ENCODE assay signal across 8 cellular contexts in the genomic region with DNA sequence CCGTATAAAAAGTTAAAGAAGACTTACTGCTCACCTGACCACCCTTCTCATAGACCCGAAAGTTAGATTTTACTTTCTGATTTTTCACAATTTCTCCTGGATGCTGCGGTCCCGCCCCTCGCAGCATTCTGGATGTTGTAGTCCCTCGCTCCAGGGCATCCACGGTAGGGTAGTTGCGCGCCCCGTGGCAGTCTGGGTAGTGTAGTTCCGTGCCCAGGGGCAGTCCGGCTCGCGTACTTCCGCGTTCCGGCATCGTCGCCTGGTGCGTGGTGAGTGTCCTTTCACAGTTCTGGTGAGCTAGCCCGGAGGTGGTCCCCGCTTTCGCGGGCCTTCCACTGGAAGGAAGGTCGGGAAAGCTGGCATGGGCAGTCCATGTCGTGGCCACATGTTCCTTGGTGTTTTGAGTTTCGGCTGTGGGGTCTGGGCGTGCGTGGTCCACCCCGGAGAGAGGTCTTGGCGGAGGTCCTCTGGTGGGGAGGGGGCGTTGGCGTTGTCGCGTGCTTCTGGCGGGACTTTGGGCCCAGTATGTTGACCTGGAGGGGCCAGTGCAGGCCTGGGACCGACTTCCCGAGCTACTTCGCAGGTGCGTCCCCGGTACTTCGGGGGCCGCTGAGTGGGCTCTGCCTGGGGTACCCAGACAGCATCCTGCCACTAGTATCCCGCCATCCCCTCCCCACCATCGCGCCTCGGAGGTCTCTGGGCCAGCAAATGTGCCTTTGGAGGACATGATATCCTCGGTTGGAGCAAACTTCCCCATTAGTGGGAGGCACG. TPM values are rescaled to one million over a fixed set of nuclear protein-coding genes. Genes with fewer than 3 reads are reported as not detected.
DNase-seq lines count a peak whose midpoint lies in the region; ATAC-seq and TF ChIP-seq lines count a peak whose summit lies in the region.

ZNF169 (plus strand) TSS at position 222 of the 771 bp plus-strand sequence. CDS start 19,515 bp downstream, outside the sequence.

- H3K4me3 ChIP-seq in ascending aorta (peak within 1 kb of the TSS; percentile 84 to 98), rectal smooth muscle tissue (ENCODE audit: low read length) (peak within 1 kb of the TSS; percentile 85)

- TF ChIP-seq CTCF in GM13977 (IDR thresholded peaks at IDR 0.05; ENCODE audit: extremely low read depth, insufficient read depth, missing control alignments) (no peak), ascending aorta (IDR thresholded peaks at IDR 0.05) (no peak)

- H3K4me1 ChIP-seq in ascending aorta (peaks cover 0 to 12% of the 10 kb centered on the region in 2 donors), rectal smooth muscle tissue (ENCODE audit: control insufficient read depth, insufficient read depth, low read length) (peaks cover 2% of the 10 kb centered on the region)

- DNase-seq in GM13977 (ENCODE audit: low spot score), result peak; percentile 94
- DNase-seq in NCI-H1436 (lab: John Stamatoyannopoulos, UW), result peak; percentile 65
- peak; percentile 69 to 92 (median 81) for DNase-seq in T-helper 2 cell
- peak; percentile 78 to 96 for DNase-seq in ascending aorta (ENCODE audit: low spot score in 2 of 2)
- DNase-seq in hepatic stellate cell (ENCODE audit: low spot score), result peak; percentile 94
- DNase-seq in cortex of kidney (lab: John Stamatoyannopoulos, UW), result no peak

- peak within 1 kb of the TSS; percentile 84 for H3K9ac ChIP-seq in rectal smooth muscle tissue (ENCODE audit: low read length)

- H3K36me3 ChIP-seq in ascending aorta, result peaks cover 0 to 6% of the 10 kb centered on the region in 2 donors
- H3K36me3 ChIP-seq in rectal smooth muscle tissue (ENCODE audit: control insufficient read depth, insufficient read depth, low read length), result no peaks in the 10 kb centered on the region

- H3K27me3 ChIP-seq in ascending aorta (no peaks in the 10 kb centered on the region), rectal smooth muscle tissue (ENCODE audit: control insufficient read depth, insufficient read depth, low read length) (no peaks in the 10 kb centered on the region)

- H3K27ac ChIP-seq in ascending aorta (peak within 1 kb of the TSS; percentile 75 to 85), rectal smooth muscle tissue (ENCODE audit: low read depth, low read length) (peak within 1 kb of the TSS; percentile 51)

- in situ Hi-C loops in GM13977 (cut with MboI; ENCODE audit: low pct_unique_long_range_greater_than_20kb, low sequenced_read_pairs, unreplicated experiment), result no loop called here

- no peaks in the 10 kb centered on the region for H3K9me3 ChIP-seq in ascending aorta

- peak; percentile 98 for ATAC-seq in HG02840 (IDR thresholded peaks at IDR 0.05; ENCODE audit: low FRiP score, unreplicated experiment)

- intact Hi-C loops in ascending aorta (cut with DNase I), result no loop called here

RNA-seq across cellular contexts. Expression of gene ZNF169, which starts in this region (rescaled TPM):
- 19.1 TPM for total RNA-seq in ascending aorta
